In genomic region chr5:51859624-51860023, GRCh38 we compare ENCODE assay signal across 21 cellular contexts.
A peak's percentile ranks its signal among the peaks of the same experiment; 100 is the strongest.
DNase-seq lines count a peak whose midpoint lies in the region; FAIRE-seq and TF ChIP-seq lines count a peak whose summit lies in the region.
"Had no signal": no experiment of that assay in that cellular context is flagged by ENCODE, and none has a peak within 500 bp of the region (broad histone marks: within the 10 kb centered on the region; RNA-seq: fewer than 3 reads in every experiment).

No MANE protein-coding gene starts in this region.

- no peak for TF ChIP-seq POLR2A in H1 (IDR thresholded peaks at IDR 0.05; ENCODE audit: control extremely low read depth in 1 of 2, low read depth in 2 of 2, low read length in 2 of 2)

- H3K56ac ChIP-seq in H1 (replicated peaks; ENCODE audit: insufficient read length, low read depth, low read length) (no peak overlapping the region), mesendoderm (ENCODE audit: low read length) (no peak overlapping the region)

- H4K20me1 ChIP-seq in Loucy (ENCODE audit: insufficient read depth, low read length, poor library complexity, severe bottlenecking) (no peaks in the 10 kb centered on the region), H1 (replicated peaks in 1 of 2; ENCODE audit: control insufficient read depth in 1 of 2, insufficient read depth in 2 of 2, low read length in 2 of 2) (no peaks in the 10 kb centered on the region)

- H3K27me3 Mint-ChIP-seq in Calu3 (ENCODE audit: unreplicated experiment), result no peaks in the 10 kb centered on the region
- H3K27me3 Mint-ChIP-seq: B cell; CD4-positive, CD25-positive, alpha-beta regulatory T cell; CD8-positive, alpha-beta memory T cell; IgD-negative memory B cell had no signal

- H3K79me1 ChIP-seq in H1 (ENCODE audit: low read depth, low read length), result no peaks in the 10 kb centered on the region
- no peaks in the 10 kb centered on the region for H3K79me1 ChIP-seq in mesendoderm (ENCODE audit: low read length)

- FAIRE-seq in H1 (lab: Jason Lieb, UNC), result peak; percentile 13
- FAIRE-seq: D721Med, G401.6, GM12892, GM18507, H54, HepG2 had no signal

- H3K4me1 ChIP-seq in Loucy (ENCODE audit: insufficient read depth, low read length, poor library complexity, severe bottlenecking), result no peaks in the 10 kb centered on the region
- H3K4me1 ChIP-seq in H1 (replicated peaks in 1 of 4; ENCODE audit: control insufficient read depth in 3 of 4, insufficient read depth in 4 of 4, low read length in 3 of 4), result peaks cover 0 to 2% (median 0%) of the 10 kb centered on the region in 4 experiments; a peak in 1 of 7 replicates
- no peaks in the 10 kb centered on the region for H3K4me1 ChIP-seq in mesendoderm (ENCODE audit: control insufficient read depth, low read depth, low read length)

- H3K14ac ChIP-seq in H1 (ENCODE audit: insufficient read length), result no peak overlapping the region

- no peak overlapping the region for H2AK5ac ChIP-seq in H1 (ENCODE audit: low read depth, low read length)
- no peak overlapping the region for H2AK5ac ChIP-seq in mesendoderm (ENCODE audit: low read length)

- H3K9me3 Mint-ChIP-seq in Calu3 (ENCODE audit: low read depth, unreplicated experiment), result no peaks in the 10 kb centered on the region

- H3K4me2 ChIP-seq in Loucy (ENCODE audit: low read depth, low read length, poor library complexity, severe bottlenecking), result no peak overlapping the region
- H3K4me2 ChIP-seq in H1 (ENCODE audit: insufficient read depth in 1 of 2, low read depth in 2 of 2, low read length in 2 of 2), result no peak overlapping the region; a peak in 1 of 4 replicates
- no peak overlapping the region for H3K4me2 ChIP-seq in mesendoderm (ENCODE audit: low read length)

- H3K4me1 Mint-ChIP-seq in Calu3 (ENCODE audit: low read depth, unreplicated experiment), result peaks cover 8% of the 10 kb centered on the region
- H3K4me1 Mint-ChIP-seq: B cell; CD4-positive, CD25-positive, alpha-beta regulatory T cell; CD8-positive, alpha-beta memory T cell; IgD-negative memory B cell had no signal

- H2BK5ac ChIP-seq in H1 (ENCODE audit: low read depth, low read length) (no peak overlapping the region), mesendoderm (ENCODE audit: low read length) (no peak overlapping the region)

- H4K8ac ChIP-seq in H1 (ENCODE audit: extremely low read depth, insufficient read depth, low read length), result no peak overlapping the region
- no peak overlapping the region for H4K8ac ChIP-seq in mesendoderm (ENCODE audit: low read depth, low read length)

- TF ChIP-seq RAD21 in H1 (IDR thresholded peaks at IDR 0.05 in 1 of 2, conservative IDR thresholded peaks at IDR 0.05 in 1 of 2; ENCODE audit: low read depth in 2 of 2, low read length in 2 of 2), result no peak

- TF ChIP-seq CTCF in Calu3 (IDR thresholded peaks at IDR 0.05; ENCODE audit: unreplicated experiment) (no peak), Loucy (conservative IDR thresholded peaks at IDR 0.05; ENCODE audit: low read length) (no peak), H1 (IDR thresholded peaks at IDR 0.05; ENCODE audit: control extremely low read depth in 1 of 3, insufficient read depth in 1 of 3, low read depth in 1 of 3, low read length in 3 of 3) (no peak)

- H3K79me2 ChIP-seq in Loucy (ENCODE audit: insufficient read depth, low read length), result no peaks in the 10 kb centered on the region
- H3K79me2 ChIP-seq in H1 (ENCODE audit: control insufficient read depth in 1 of 2, insufficient read depth in 2 of 2, low read length in 2 of 2), result no peaks in the 10 kb centered on the region
- no peaks in the 10 kb centered on the region for H3K79me2 ChIP-seq in mesendoderm (ENCODE audit: control insufficient read depth, insufficient read depth, low read length)

- no TSS peak for BruUV-seq in Calu3 (replicated peaks; lab: Mats Ljungman, UMichigan)

- H4K5ac ChIP-seq in H1 (ENCODE audit: insufficient read length, low read depth, low read length) (peak overlapping the region; percentile 12), mesendoderm (ENCODE audit: low read length) (no peak overlapping the region)

- no peak overlapping the region for H2BK12ac ChIP-seq in H1 (ENCODE audit: low read depth, low read length)

- H3K18ac ChIP-seq in H1 (ENCODE audit: extremely low read depth, low read length) (no peak overlapping the region), mesendoderm (ENCODE audit: low read length) (no peak overlapping the region)

- H3K36me3 Mint-ChIP-seq in Calu3 (ENCODE audit: insufficient read depth, unreplicated experiment), result no peaks in the 10 kb centered on the region
- H3K36me3 Mint-ChIP-seq: CD4-positive, CD25-positive, alpha-beta regulatory T cell; CD8-positive, alpha-beta memory T cell; IgD-negative memory B cell had no signal

- H2BK120ac ChIP-seq in H1 (replicated peaks; ENCODE audit: low read depth, low read length) (no peak overlapping the region), mesendoderm (ENCODE audit: low read depth, low read length) (no peak overlapping the region)

- H2AFZ ChIP-seq in Loucy (ENCODE audit: low read length), result 0 out of 2 replicates have a peak overlapping the region, but pooled peaks have one; percentile 52
- no peak overlapping the region; the same call in 1 of the 2 replicates for H2AFZ ChIP-seq in H1 (ENCODE audit: low read length)

- no peaks in the 10 kb centered on the region for H3K23me2 ChIP-seq in H1 (ENCODE audit: low read depth, low read length)

- 57% methylated on average over 4 of the region's 4 CpGs; no CpG with 5 or more reads in 1 of the 2 experiments for WGBS in H1 (ENCODE audit: extremely low coverage in 1 of 2, insufficient coverage in 1 of 2, insufficient read length in 1 of 2, insufficient replicate concordance in 2 of 2, low coverage in 1 of 2, low lambda C conversion rate in 2 of 2, missing lambda C conversion rate in 1 of 2), 2 experiments
- WGBS in mesendoderm (ENCODE audit: extremely low coverage, insufficient coverage, low lambda C conversion rate), result no CpG with 5 or more reads among the region's 4 CpGs

- POLR2A ChIA-PET in H1 (lab: Charles Lee; ENCODE audit: partially characterized antibody), result no interaction called here

- H4K91ac ChIP-seq in H1 (replicated peaks; ENCODE audit: insufficient read length, low read length), result no peak overlapping the region

- H3K4me3 Mint-ChIP-seq in Calu3 (ENCODE audit: low read depth, unreplicated experiment), result no peak overlapping the region
- H3K4me3 Mint-ChIP-seq: B cell; CD4-positive, CD25-positive, alpha-beta regulatory T cell; CD8-positive, alpha-beta memory T cell; HFFc6; IgD-negative memory B cell had no signal

- no peaks in the 10 kb centered on the region for H3K27me3 ChIP-seq in Loucy (ENCODE audit: insufficient read depth, low read length, poor library complexity, severe bottlenecking)
- H3K27me3 ChIP-seq in H1 (replicated peaks in 1 of 4; ENCODE audit: control insufficient read depth in 3 of 4, extremely low read depth in 1 of 4, insufficient read depth in 3 of 4, low read length in 3 of 4), result no peaks in the 10 kb centered on the region
- H3K27me3 ChIP-seq in mesendoderm (ENCODE audit: insufficient read depth, low read length, poor library complexity), result no peaks in the 10 kb centered on the region

- DNase-seq in Calu3 (no peak), H1 (ENCODE audit: low read depth in 1 of 2, low spot score in 2 of 2) (no peak), mesendoderm (peak; percentile 4), NOMO-1 (lab: John Stamatoyannopoulos, UW; ENCODE audit: unreplicated experiment in 2 of 2) (no peak), GF-D8 (lab: John Stamatoyannopoulos, UW) (no peak), amygdala (lab: John Stamatoyannopoulos, UW) (no peak)
- DNase-seq: C1 segment of cervical spinal cord; CD4-positive, CD25-positive, alpha-beta regulatory T cell; CD8-positive, alpha-beta memory T cell; COR-L47; HFFc6; KBM-7 had no signal

- no peaks in the 10 kb centered on the region for H3K9me3 ChIP-seq in Loucy (ENCODE audit: insufficient read depth, low read depth, low read length)
- no peaks in the 10 kb centered on the region for H3K9me3 ChIP-seq in H1 (ENCODE audit: insufficient read depth in 2 of 2, low read depth in 1 of 2, low read length in 1 of 2)

- CTCF ChIA-PET in Calu3 (lab: Charles Lee), result no interaction called here
- CTCF ChIA-PET in H1 (lab: Charles Lee; ENCODE audit: partially characterized antibody), result interaction anchor here (0.6 kb wide), 1 partner anchor 34 kb away, joined by 3 read pairs; no protein-coding TSS in a partner anchor

- H3K23ac ChIP-seq in H1 (ENCODE audit: insufficient read length) (no peak overlapping the region), mesendoderm (ENCODE audit: low read length) (no peak overlapping the region)

- no peak for TF ChIP-seq EP300 in H1 (IDR thresholded peaks at IDR 0.05; ENCODE audit: borderline replicate concordance in 1 of 2, low read depth in 2 of 2, low read length in 2 of 2)

- no peak overlapping the region for H2BK15ac ChIP-seq in H1 (ENCODE audit: low read length)
- H2BK15ac ChIP-seq in mesendoderm (replicated peaks; ENCODE audit: low read depth), result no peak overlapping the region

- intact Hi-C loops in Calu3 (cut with micrococcal nuclease; ENCODE audit: unreplicated experiment), result no loop called here

- peak overlapping the region; percentile 24 for H3K27ac Mint-ChIP-seq in Calu3 (ENCODE audit: unreplicated experiment)
- H3K27ac Mint-ChIP-seq: B cell; CD4-positive, CD25-positive, alpha-beta regulatory T cell; HFFc6; IgD-negative memory B cell had no signal

- H3K4ac ChIP-seq in H1 (replicated peaks; ENCODE audit: insufficient read length, low read depth, low read length) (no peak overlapping the region), mesendoderm (ENCODE audit: low read depth, low read length) (no peak overlapping the region)

- H2BK20ac ChIP-seq in H1 (ENCODE audit: low read length), result no peak overlapping the region

- no peak overlapping the region for H3K27ac ChIP-seq in H1 (ENCODE audit: low read depth, low read length)
- no peak overlapping the region for H3K27ac ChIP-seq in mesendoderm (ENCODE audit: low read depth, low read length)

- H3K36me3 ChIP-seq in Loucy (ENCODE audit: insufficient read depth, low read length) (no peaks in the 10 kb centered on the region), H1 (ENCODE audit: control insufficient read depth in 2 of 4, insufficient read depth in 4 of 4, low read length in 3 of 4) (no peaks in the 10 kb centered on the region), mesendoderm (ENCODE audit: control insufficient read depth, insufficient read depth, low read length) (no peaks in the 10 kb centered on the region)

- no peaks in the 10 kb centered on the region for H3F3A ChIP-seq in Loucy (ENCODE audit: low read depth)

- H3K4me3 ChIP-seq in Loucy (ENCODE audit: low read length, poor library complexity, severe bottlenecking), result no peak overlapping the region
- H3K4me3 ChIP-seq in H1 (ENCODE audit: extremely low read depth in 1 of 4, insufficient read depth in 2 of 4, low read depth in 3 of 4, low read length in 4 of 4), result no peak overlapping the region
- H3K4me3 ChIP-seq in mesendoderm (ENCODE audit: low read length), result no peak overlapping the region

- no peak overlapping the region for H3K9ac ChIP-seq in Loucy (ENCODE audit: low read depth, low read length, poor library complexity, severe bottlenecking)
- no peak overlapping the region for H3K9ac ChIP-seq in H1 (replicated peaks in 1 of 4; ENCODE audit: extremely low read depth in 1 of 4, low read depth in 3 of 4, low read length in 3 of 4)
- no peak overlapping the region for H3K9ac ChIP-seq in mesendoderm (ENCODE audit: low read length)

- H3K9me2 ChIP-seq in Loucy (replicated peaks; ENCODE audit: low read depth, low read length), result no peaks in the 10 kb centered on the region

TF ChIP-seq in H1, 55 proteins besides CTCF, POLR2A, EP300 and RAD21 (continues in another document):
- TF ChIP-seq FOSL1 (IDR thresholded peaks at IDR 0.05; ENCODE audit: insufficient read depth, low read depth, low read length), result no peak
